8 cellular contexts compared by ENCODE assay signal in the genomic region with DNA sequence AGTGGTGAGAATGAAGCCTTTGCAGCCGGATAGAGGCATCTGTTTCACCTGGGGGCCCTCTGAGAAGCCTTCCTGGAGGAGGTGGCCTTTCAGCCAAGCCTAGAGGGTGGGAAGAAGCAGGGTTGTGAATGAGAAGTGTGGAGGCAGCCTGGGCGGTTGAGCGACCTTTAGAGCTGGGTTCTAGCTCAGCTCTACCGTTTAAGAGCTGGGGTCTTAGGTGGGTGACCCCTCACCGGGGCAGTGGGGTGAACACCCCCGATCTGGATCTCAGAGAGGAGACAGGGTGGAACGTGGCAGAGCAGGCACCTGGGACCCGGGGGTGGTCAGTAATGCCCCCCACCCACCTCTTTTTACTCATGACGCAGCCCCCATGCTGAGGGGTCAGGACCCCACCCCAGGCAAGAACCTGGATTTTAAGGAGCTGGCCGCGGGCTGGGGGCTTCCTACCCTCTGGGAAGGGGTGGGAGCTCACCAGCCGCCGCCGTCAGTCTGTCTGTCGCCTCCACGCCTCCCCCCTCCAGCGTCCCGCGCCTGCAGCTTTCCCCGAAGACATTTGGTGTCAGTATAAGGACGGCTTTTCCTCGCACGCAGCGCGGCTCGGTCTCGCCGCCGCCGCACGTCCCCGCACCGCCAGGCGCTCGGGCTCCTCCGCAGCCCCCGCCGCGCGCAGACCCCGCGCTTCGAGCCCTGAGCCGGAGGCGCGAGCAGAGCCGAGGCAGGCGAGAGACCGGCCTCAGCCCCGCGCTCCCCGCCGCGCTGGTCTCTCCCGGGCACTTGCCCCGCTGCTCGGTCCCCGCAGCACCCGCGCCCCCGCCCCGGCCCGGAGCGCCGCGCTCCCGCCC. TPM values are rescaled to one million over a fixed set of nuclear protein-coding genes. Genes with fewer than 3 reads are reported as not detected.
DNase-seq lines count a peak whose midpoint lies in the region; ATAC-seq, FAIRE-seq and TF ChIP-seq lines count a peak whose summit lies in the region.

No MANE protein-coding gene starts in this region.

- peak overlapping the region; percentile 35 to 84; a peak in 5 of 6 replicates for H3K27ac ChIP-seq in A549

- peak; percentile 33 to 38 for DNase-seq in A549 (ENCODE audit: low read depth in 1 of 2, low spot score in 1 of 2)
- DNase-seq in NCI-H1092 treated with DMSO at 0.1 percent for 48 hours (lab: John Stamatoyannopoulos, UW) = peak; percentile 42
- DNase-seq in activated naive CD4-positive, alpha-beta T cell treated with anti-CD3 and anti-CD28 coated beads for 36 hours = peak; percentile 73
- DNase-seq in left colon = peak in 1 of 2 donors; percentile 17
- DNase-seq in stimulated activated naive CD4-positive, alpha-beta T cell treated with Interleukin-2 at 50 U/mL for 16 hours (lab: John Stamatoyannopoulos, UW) = peak; percentile 32
- no peak for DNase-seq in posterior vena cava (ENCODE audit: low spot score)

- 0 out of 3 replicates have a peak, but pooled peaks cover 5% of the 10 kb centered on the region for H3K4me1 ChIP-seq in A549

- no peak for FAIRE-seq in A549 (lab: Jason Lieb, UNC)

- POLR2A ChIA-PET in A549 (lab: Yijun Ruan, JAX) = no interaction called here

- peak; percentile 56 to 58 for TF ChIP-seq RAD21 in A549 (conservative IDR thresholded peaks at IDR 0.05 in 1 of 2, IDR thresholded peaks at IDR 0.05 in 1 of 2)

- H3K36me3 Mint-ChIP-seq in activated naive CD4-positive, alpha-beta T cell treated with anti-CD3 and anti-CD28 coated beads for 36 hours (ENCODE audit: low read depth) = no peaks in the 10 kb centered on the region

- peak overlapping the region; percentile 41 for H3K4me3 ChIP-seq in A549

- TF ChIP-seq POLR2A in A549 (IDR thresholded peaks at IDR 0.05; ENCODE audit: low read length) = no peak

- peaks cover 4% of the 10 kb centered on the region for H3K4me1 Mint-ChIP-seq in activated naive CD4-positive, alpha-beta T cell treated with anti-CD3 and anti-CD28 coated beads for 36 hours (ENCODE audit: low read depth)

- no peak for TF ChIP-seq EP300 in A549 (IDR thresholded peaks at IDR 0.05)

- ATAC-seq in A549 (peak; percentile 55 to 58; a peak in 5 of 6 replicates), left colon (peak; percentile 43), HG03439 (IDR thresholded peaks at IDR 0.05; ENCODE audit: unreplicated experiment) (no peak), GM18858 (IDR thresholded peaks at IDR 0.05; ENCODE audit: unreplicated experiment) (no peak)

- peaks cover 13% of the 10 kb centered on the region for H3K27me3 Mint-ChIP-seq in activated naive CD4-positive, alpha-beta T cell treated with anti-CD3 and anti-CD28 coated beads for 36 hours (ENCODE audit: low read depth)

- H3K27ac Mint-ChIP-seq in activated naive CD4-positive, alpha-beta T cell treated with anti-CD3 and anti-CD28 coated beads for 36 hours = no peak overlapping the region

- peak overlapping the region; percentile 92 for H3K4me2 ChIP-seq in A549

- peak; percentile 34; the same call in 2 of the 3 replicates for TF ChIP-seq CTCF in A549 (IDR thresholded peaks at IDR 0.05)

- WGBS in A549 (ENCODE audit: missing lambda C conversion rate) = 71% methylated on average over 4 of the region's 67 CpGs

- CTCF ChIA-PET in A549 (lab: Yijun Ruan, JAX) = interaction anchor here (0.6 to 37.2 kb wide), 10 partner anchors 10 to 1868 kb away, joined by 3 to 899 read pairs (median 3); no protein-coding TSS in a partner anchor
- CTCF ChIA-PET in activated naive CD4-positive, alpha-beta T cell treated with anti-CD3 and anti-CD28 coated beads for 36 hours (lab: Charles Lee) = interaction anchor here (0.6 to 1.9 kb wide), 6 partner anchors 22 to 579 kb away, joined by 3 to 6 read pairs (median 4); no protein-coding TSS in a partner anchor

- H3K4me3 Mint-ChIP-seq in activated naive CD4-positive, alpha-beta T cell treated with anti-CD3 and anti-CD28 coated beads for 36 hours = peak overlapping the region; percentile 33

- H3K9me3 ChIP-seq in A549 = no peaks in the 10 kb centered on the region

- no peaks in the 10 kb centered on the region for H3K9me3 Mint-ChIP-seq in activated naive CD4-positive, alpha-beta T cell treated with anti-CD3 and anti-CD28 coated beads for 36 hours

- intact Hi-C loops in activated naive CD4-positive, alpha-beta T cell treated with anti-CD3 and anti-CD28 coated beads for 36 hours (cut with micrococcal nuclease) = loop anchor here (5.0 kb wide), 1 partner anchor 465 kb away; no protein-coding TSS in a partner anchor
- intact Hi-C loops in left colon (cut with DNase I, micrococcal nuclease) = no loop called here
- intact Hi-C loops in posterior vena cava (cut with DNase I) = loop anchor here in 1 of 2 donors (10.0 kb wide), 1 partner anchor 788 kb away; the partner anchor contains the start of gene ADSL

TF ChIP-seq in A549, 52 proteins besides CTCF, POLR2A, EP300 and RAD21 (continues in another document):
- no peak for TF ChIP-seq RFX5 (IDR thresholded peaks at IDR 0.05)
- TF ChIP-seq NPAS2 (CRISPR knock-in tag; IDR thresholded peaks at IDR 0.05; ENCODE audit: borderline replicate concordance) = no peak
- peak; percentile 15 for TF ChIP-seq ZFP36 (IDR thresholded peaks at IDR 0.05; ENCODE audit: borderline replicate concordance, partially characterized antibody)
- TF ChIP-seq JUN (IDR thresholded peaks at IDR 0.05) = no peak
- TF ChIP-seq, protein P1, sequence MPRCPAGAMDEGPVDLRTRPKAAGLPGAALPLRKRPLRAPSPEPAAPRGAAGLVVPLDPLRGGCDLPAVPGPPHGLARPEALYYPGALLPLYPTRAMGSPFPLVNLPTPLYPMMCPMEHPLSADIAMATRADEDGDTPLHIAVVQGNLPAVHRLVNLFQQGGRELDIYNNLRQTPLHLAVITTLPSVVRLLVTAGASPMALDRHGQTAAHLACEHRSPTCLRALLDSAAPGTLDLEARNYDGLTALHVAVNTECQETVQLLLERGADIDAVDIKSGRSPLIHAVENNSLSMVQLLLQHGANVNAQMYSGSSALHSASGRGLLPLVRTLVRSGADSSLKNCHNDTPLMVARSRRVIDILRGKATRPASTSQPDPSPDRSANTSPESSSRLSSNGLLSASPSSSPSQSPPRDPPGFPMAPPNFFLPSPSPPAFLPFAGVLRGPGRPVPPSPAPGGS (IDR thresholded peaks at IDR 0.05) = no peak
- no peak for TF ChIP-seq SREBF2 (IDR thresholded peaks at IDR 0.05)
- no peak for TF ChIP-seq HOXB13 (CRISPR knock-in tag; IDR thresholded peaks at IDR 0.05; ENCODE audit: low read depth)
- no peak for TF ChIP-seq ATOH8 (CRISPR knock-in tag; IDR thresholded peaks at IDR 0.05; ENCODE audit: low read depth)
- TF ChIP-seq NR3C1 (IDR thresholded peaks at IDR 0.05) = no peak
- TF ChIP-seq GATA3 (IDR thresholded peaks at IDR 0.05; ENCODE audit: borderline replicate concordance) = no peak
- no peak for TF ChIP-seq EHF (CRISPR knock-in tag; IDR thresholded peaks at IDR 0.05)
- peak; percentile 16; the same call in 1 of the 2 replicates for TF ChIP-seq MAX (IDR thresholded peaks at IDR 0.05)

RNA-seq across cellular contexts. Expression of gene CACNA1I, which starts 13.4 kb away (rescaled TPM):
- polyA plus RNA-seq in A549 (2011; rRNA removed) (0.03 and 0.07 TPM in 2 replicates), A549 (2017; fragmentation: RNase III; extraction: RNeasy Plus Mini Kit Qiagen cat#74134 plus additional on column Dnase treatment) (0.12 to 0.17 TPM (median 0.13 TPM) in 3 replicates)
- 0.01 and 0.04 TPM in 2 replicates for polyA plus RNA-seq in A549 (2012; cell fraction: cytosol; rRNA removed)
- 0.11 and 0.16 TPM in 2 replicates for polyA plus RNA-seq in A549 (2012; cell fraction: nucleus; rRNA removed)
- polyA minus RNA-seq in A549 (2011; rRNA and poly(A)+ RNA removed) = under 0.01 and 0.17 TPM in 2 replicates
- under 1 TPM; 0.27 to 0.31 TPM for total RNA-seq in activated naive CD4-positive, alpha-beta T cell treated with anti-CD3 and anti-CD28 coated beads for 36 hours
- total RNA-seq in left colon (under 1 TPM; 0.18 to 0.31 TPM), posterior vena cava (under 1 TPM; 0.05 to 0.09 TPM)

RNA-seq across cellular contexts. Expression of gene RPS19BP1, which starts 24.6 kb away (rescaled TPM):
- 47.9 and 51.1 TPM in 2 replicates for polyA plus RNA-seq in A549 (2011; rRNA removed)
- 148 and 162 TPM in 2 replicates for polyA plus RNA-seq in A549 (2012; cell fraction: cytosol; rRNA removed)
- 77.0 and 84.9 TPM in 2 replicates for polyA plus RNA-seq in A549 (2012; cell fraction: nucleus; rRNA removed)
- 71.8 to 74.0 TPM (median 72.0 TPM) in 3 replicates for polyA plus RNA-seq in A549 (2017; fragmentation: RNase III; extraction: RNeasy Plus Mini Kit Qiagen cat#74134 plus additional on column Dnase treatment)
- polyA minus RNA-seq in A549 (2011; rRNA and poly(A)+ RNA removed) = 8.1 and 8.3 TPM in 2 replicates
- total RNA-seq in activated naive CD4-positive, alpha-beta T cell treated with anti-CD3 and anti-CD28 coated beads for 36 hours = 10 to 100 TPM; 52.0 to 56.2 TPM
- 10 to 100 TPM; 57.6 to 60.7 TPM for total RNA-seq in left colon
- total RNA-seq in posterior vena cava = 10 to 100 TPM; 49.9 to 54.4 TPM

RNA-seq across cellular contexts. Expression of gene ATF4, which starts 36.8 kb away (rescaled TPM):
- polyA plus RNA-seq in A549 (2011; rRNA removed) (557 and 593 TPM in 2 replicates), A549 (2017; fragmentation: RNase III; extraction: RNeasy Plus Mini Kit Qiagen cat#74134 plus additional on column Dnase treatment) (242 to 249 TPM (median 242 TPM) in 3 replicates)
- polyA plus RNA-seq in A549 (2012; cell fraction: cytosol; rRNA removed) = 431 and 472 TPM in 2 replicates
- polyA plus RNA-seq in A549 (2012; cell fraction: nucleus; rRNA removed) = 207 and 345 TPM in 2 replicates
- polyA minus RNA-seq in A549 (2011; rRNA and poly(A)+ RNA removed) = 170 and 220 TPM in 2 replicates
- total RNA-seq in activated naive CD4-positive, alpha-beta T cell treated with anti-CD3 and anti-CD28 coated beads for 36 hours = 100 to 1,000 TPM; 589 to 609 TPM
- total RNA-seq in left colon (100 to 1,000 TPM; 256 to 277 TPM), posterior vena cava (100 to 1,000 TPM; 414 to 565 TPM)

RNA-seq across cellular contexts. Expression of gene MIEF1, which starts 55.1 kb away (rescaled TPM):
- 19.8 and 20.5 TPM in 2 replicates for polyA plus RNA-seq in A549 (2011; rRNA removed)
- polyA plus RNA-seq in A549 (2012; cell fraction: cytosol; rRNA removed) = 13.3 and 16.3 TPM in 2 replicates
- polyA plus RNA-seq in A549 (2012; cell fraction: nucleus; rRNA removed) = 14.2 and 14.7 TPM in 2 replicates
- polyA plus RNA-seq in A549 (2017; fragmentation: RNase III; extraction: RNeasy Plus Mini Kit Qiagen cat#74134 plus additional on column Dnase treatment) = 18.8 to 19.9 TPM (median 19.3 TPM) in 3 replicates
- polyA minus RNA-seq in A549 (2011; rRNA and poly(A)+ RNA removed) = 26.4 TPM in 2 replicates
- total RNA-seq in activated naive CD4-positive, alpha-beta T cell treated with anti-CD3 and anti-CD28 coated beads for 36 hours = 10 to 100 TPM; 33.3 to 35.1 TPM
- 10 to 100 TPM; 33.1 to 36.3 TPM for total RNA-seq in left colon
- total RNA-seq in posterior vena cava = 10 to 100 TPM; 16.5 to 16.8 TPM

Comparison
In these comparisons a context has a peak if more than half of its experiments do, and no peak if none do; other contexts are left out.
1. ATAC-seq: peak in A549 (2 of 2) and left colon (single experiment); none in HG03439 (single experiment) and GM18858 (single experiment).